In genomic region chr19:18287836-18288772, GRCh38 we compare ENCODE assay signal across 12 cellular contexts. TPM values are rescaled to one million over a fixed set of nuclear protein-coding genes. Genes with fewer than 3 reads are reported as not detected.
DNase-seq lines count a peak whose midpoint lies in the region; ATAC-seq, FAIRE-seq and TF ChIP-seq lines count a peak whose summit lies in the region.
"Had no signal": no experiment of that assay in that cellular context is flagged by ENCODE, and none has a peak within 500 bp of the region (broad histone marks: within the 10 kb centered on the region; RNA-seq: fewer than 3 reads in every experiment).

No MANE protein-coding gene starts in this region.

- no peaks in the 10 kb centered on the region for H3K9me3 ChIP-seq in CD8-positive, alpha-beta T cell (ENCODE audit: low read length)
- no peaks in the 10 kb centered on the region for H3K9me3 ChIP-seq in T-helper 17 cell (ENCODE audit: control insufficient read depth, low read length, poor library complexity, severe bottlenecking)
- no peaks in the 10 kb centered on the region for H3K9me3 ChIP-seq in parathyroid adenoma (ENCODE audit: control insufficient read depth, low read length)
- H3K9me3 ChIP-seq in small intestine (ENCODE audit: control insufficient read depth, low read depth) = no peaks in the 10 kb centered on the region
- H3K9me3 ChIP-seq: neutrophil had no signal

- no peaks in the 10 kb centered on the region for H3K27me3 Mint-ChIP-seq in CD8-positive, alpha-beta T cell (ENCODE audit: low read depth)
- no peaks in the 10 kb centered on the region for H3K27me3 Mint-ChIP-seq in T-helper 17 cell

- no peak for ATAC-seq in CD8-positive, alpha-beta T cell
- no peak for ATAC-seq in T-helper 17 cell
- ATAC-seq in foreskin keratinocyte = no peak
- ATAC-seq: GM12878 had no signal

- no peaks in the 10 kb centered on the region for H3K36me3 ChIP-seq in CD8-positive, alpha-beta T cell (ENCODE audit: insufficient read depth, low read length)
- H3K36me3 ChIP-seq in parathyroid adenoma (ENCODE audit: control insufficient read depth, insufficient read depth, low read length) (no peaks in the 10 kb centered on the region), small intestine (ENCODE audit: control insufficient read depth in 2 of 2, insufficient read depth in 2 of 2, low read length in 2 of 2) (no peaks in the 10 kb centered on the region)
- H3K36me3 ChIP-seq: neutrophil had no signal

- H3K27me3 ChIP-seq in CD8-positive, alpha-beta T cell (ENCODE audit: insufficient read depth, low read length) = no peaks in the 10 kb centered on the region
- H3K27me3 ChIP-seq in foreskin keratinocyte (no peaks in the 10 kb centered on the region), parathyroid adenoma (ENCODE audit: control insufficient read depth, insufficient read depth, low read length) (no peaks in the 10 kb centered on the region), small intestine (ENCODE audit: control insufficient read depth in 2 of 2, insufficient read depth in 2 of 2, low read length in 2 of 2) (no peaks in the 10 kb centered on the region)
- H3K27me3 ChIP-seq: neutrophil had no signal

- no peaks in the 10 kb centered on the region for H3K79me2 ChIP-seq in parathyroid adenoma

- intact Hi-C loops in CD8-positive, alpha-beta T cell (cut with DNase I, micrococcal nuclease) = no loop called here

- no peak overlapping the region for H3K4me3 ChIP-seq in CD8-positive, alpha-beta T cell (ENCODE audit: low read depth, low read length)
- H3K4me3 ChIP-seq in parathyroid adenoma (ENCODE audit: low read depth, low read length) = no peak overlapping the region
- no peak overlapping the region for H3K4me3 ChIP-seq in small intestine (ENCODE audit: low read depth in 1 of 2, low read length in 2 of 2)
- H3K4me3 ChIP-seq: coronary artery, GM12878 had no signal

- H3K27ac ChIP-seq in CD8-positive, alpha-beta T cell (ENCODE audit: low read depth, low read length) = no peak overlapping the region
- no peak overlapping the region for H3K27ac ChIP-seq in foreskin keratinocyte
- peak overlapping the region; percentile 70 for H3K27ac ChIP-seq in parathyroid adenoma
- H3K27ac ChIP-seq in small intestine (ENCODE audit: low read depth in 1 of 2, low read length in 1 of 2) = no peak overlapping the region
- H3K27ac ChIP-seq: neutrophil had no signal

- WGBS in small intestine, 3 donors = 64 to 69% (median 65%) methylated on average over 18 to 26 of the region's 26 CpGs

- no peak overlapping the region for H3K4me3 Mint-ChIP-seq in CD8-positive, alpha-beta T cell
- no peak overlapping the region for H3K4me3 Mint-ChIP-seq in T-helper 17 cell

- H3K9ac ChIP-seq in parathyroid adenoma = no peak overlapping the region

- H3K36me3 Mint-ChIP-seq in CD8-positive, alpha-beta T cell = no peaks in the 10 kb centered on the region
- no peaks in the 10 kb centered on the region for H3K36me3 Mint-ChIP-seq in T-helper 17 cell (ENCODE audit: low read depth)

- no peak for DNase-seq in CD8-positive, alpha-beta T cell
- DNase-seq in T-helper 17 cell (no peak), foreskin keratinocyte (no peak), RCC 7860 (ENCODE audit: low spot score) (no peak), NCI-H1048 (lab: John Stamatoyannopoulos, UW) (no peak), small intestine (no peak), medulla oblongata (ENCODE audit: extremely low spot score) (no peak)
- DNase-seq: NCI-H69 had no signal

- peaks cover 44% of the 10 kb centered on the region for H3K4me1 ChIP-seq in CD8-positive, alpha-beta T cell (ENCODE audit: insufficient read depth, low read length)
- H3K4me1 ChIP-seq in foreskin keratinocyte = no peaks in the 10 kb centered on the region
- H3K4me1 ChIP-seq in parathyroid adenoma = peaks cover 29% of the 10 kb centered on the region
- peaks cover 0 to 2% of the 10 kb centered on the region in 2 donors for H3K4me1 ChIP-seq in small intestine (ENCODE audit: control insufficient read depth in 2 of 2, insufficient read depth in 1 of 2, low read depth in 1 of 2, low read length in 1 of 2)

- FAIRE-seq in RCC 7860 (lab: Jason Lieb, UNC) = no peak
- no peak for FAIRE-seq in small intestine (lab: Jason Lieb, UNC)
- FAIRE-seq: GM12878 had no signal

- CTCF ChIA-PET in CD8-positive, alpha-beta T cell (lab: Charles Lee) = interaction anchor here (1.6 kb wide), 2 partner anchors 9 kb away, joined by 4 to 15 read pairs; no protein-coding TSS in a partner anchor

- no peaks in the 10 kb centered on the region for H3K9me3 Mint-ChIP-seq in CD8-positive, alpha-beta T cell

- H3K4me2 ChIP-seq in parathyroid adenoma (ENCODE audit: low read length) = no peak overlapping the region

- POLR2A ChIA-PET in CD8-positive, alpha-beta T cell (lab: Charles Lee) = interaction anchor here (1.3 to 6.1 kb wide), 3 partner anchors 8 to 27 kb away, joined by 3 to 146 read pairs (median 4); partner anchors contain the start of gene JUND

- H2AFZ ChIP-seq in parathyroid adenoma = peak overlapping the region; percentile 71

- peak overlapping the region; percentile 13 for H3K27ac Mint-ChIP-seq in CD8-positive, alpha-beta T cell
- peak overlapping the region; percentile 51 for H3K27ac Mint-ChIP-seq in T-helper 17 cell

- H3K4me1 Mint-ChIP-seq in CD8-positive, alpha-beta T cell (ENCODE audit: low read depth) = peaks cover 53% of the 10 kb centered on the region
- H3K4me1 Mint-ChIP-seq in T-helper 17 cell = peaks cover 42% of the 10 kb centered on the region

- TF ChIP-seq CTCF in CD8-positive, alpha-beta T cell (IDR thresholded peaks at IDR 0.05) = no peak
- TF ChIP-seq CTCF in foreskin keratinocyte (conservative IDR thresholded peaks at IDR 0.05) (peak; percentile 11), parathyroid adenoma (IDR thresholded peaks at IDR 0.05) (no peak)

RNA-seq across cellular contexts. Expression of gene JUND, which starts 6.7 kb away (rescaled TPM):
- total RNA-seq in CD8-positive, alpha-beta T cell = 1,000 to 10,000 TPM; 1,995 to 2,125 TPM
- total RNA-seq in T-helper 17 cell (1,000 to 10,000 TPM; 1,212 to 1,401 TPM), foreskin keratinocyte (35.0 and 36.9 TPM in 2 replicates)
- polyA plus RNA-seq in foreskin keratinocyte (47.1 and 47.7 TPM in 2 replicates), small intestine (100 to 1,000 TPM; 129 to 211 (median 159) TPM)

RNA-seq across cellular contexts. Expression of gene IQCN, which starts 13.9 kb away (rescaled TPM):
- total RNA-seq in CD8-positive, alpha-beta T cell = 10 to 100 TPM in 1 of 2 experiments, 1 to 10 TPM in 1; 7.6 to 10.4 TPM
- total RNA-seq in T-helper 17 cell = 10 to 100 TPM; 16.5 to 21.9 TPM
- total RNA-seq in foreskin keratinocyte = 0.03 and 0.04 TPM in 2 replicates
- polyA plus RNA-seq in foreskin keratinocyte = not detected in 2 replicates
- 10 to 100 TPM in 1 of 3 donors, 1 to 10 TPM in 2; 1.5 to 15.2 (median 5.4) TPM for polyA plus RNA-seq in small intestine

RNA-seq across cellular contexts. Expression of gene LSM4, which starts 34.8 kb away (rescaled TPM):
- 10 to 100 TPM; 41.1 to 43.9 TPM for total RNA-seq in CD8-positive, alpha-beta T cell
- 10 to 100 TPM; 43.3 to 46.6 TPM for total RNA-seq in T-helper 17 cell
- 234 and 242 TPM in 2 replicates for total RNA-seq in foreskin keratinocyte
- polyA plus RNA-seq in foreskin keratinocyte = 365 and 374 TPM in 2 replicates
- 100 to 1,000 TPM; 166 to 269 (median 206) TPM for polyA plus RNA-seq in small intestine

RNA-seq across cellular contexts. Expression of gene PGPEP1, which starts 52.3 kb away (rescaled TPM):
- total RNA-seq in CD8-positive, alpha-beta T cell = 10 to 100 TPM; 20.0 to 25.2 TPM
- total RNA-seq in T-helper 17 cell (10 to 100 TPM; 22.0 to 28.3 TPM), foreskin keratinocyte (4.5 and 6.4 TPM in 2 replicates)
- polyA plus RNA-seq in foreskin keratinocyte (2.9 and 4.2 TPM in 2 replicates), small intestine (10 to 100 TPM; 29.1 to 47.0 (median 30.3) TPM)

Comparison
In these comparisons a context has a peak if more than half of its experiments do, and no peak if none do; other contexts are left out.
1. RNA of gene JUND, which starts 6.7 kb away (total RNA-seq): 1,995 to 2,125 TPM in CD8-positive, alpha-beta T cell and 1,212 to 1,401 TPM in T-helper 17 cell; 35.0 to 36.9 TPM in foreskin keratinocyte; every median in the first group is over 10 times any median in the second.